1 cellular context compared by ENCODE assay signal in the genomic region with DNA sequence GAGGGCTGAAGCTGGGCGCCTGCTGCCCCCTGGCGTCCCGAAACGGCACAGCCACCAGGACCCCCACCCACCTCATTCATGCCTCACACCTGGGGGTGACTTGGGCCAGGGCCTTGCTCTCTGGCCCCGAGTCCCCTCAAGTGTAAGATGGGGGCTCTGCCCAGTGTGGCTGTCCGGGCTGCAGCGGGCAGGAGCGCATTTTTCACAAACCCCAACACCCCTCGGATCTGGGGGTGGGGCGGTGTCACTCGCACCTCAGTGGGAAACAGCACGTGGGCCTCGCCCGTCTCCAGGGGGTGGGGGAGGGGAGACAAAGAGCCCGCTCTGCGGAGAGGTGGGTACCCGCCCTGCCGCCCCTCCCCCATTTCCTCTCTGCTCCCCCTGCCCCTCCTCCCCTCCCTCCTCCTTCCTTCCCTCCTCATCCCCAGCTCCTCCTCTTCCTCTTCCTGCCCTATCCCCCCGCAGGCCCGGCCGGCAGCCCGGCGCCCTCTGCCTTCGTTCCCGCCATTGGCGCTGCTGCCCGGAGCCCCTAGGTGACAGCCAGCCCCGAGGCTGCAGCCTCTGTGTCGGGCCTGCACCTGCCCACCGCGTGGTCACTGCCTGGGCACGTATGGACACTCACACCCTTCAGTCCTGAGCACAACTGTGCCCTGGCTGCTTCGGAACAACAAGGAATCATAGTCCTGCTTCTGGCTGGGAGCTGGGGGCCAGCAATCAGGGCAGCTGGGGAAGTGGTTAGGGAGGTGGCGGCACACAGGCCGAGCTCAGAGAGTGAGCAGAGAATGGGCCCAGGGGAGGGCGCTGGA.
A peak's percentile ranks its signal among the peaks of the same experiment; 100 is the strongest.
TF ChIP-seq lines count a peak whose summit lies in the region.

No MANE protein-coding gene starts in this region.

TF ChIP-seq in WTC11, 78 proteins besides CTCF, POLR2A, EP300 and RAD21 (continued from another document and continues in another):
- TF ChIP-seq PREB (CRISPR knock-in tag; IDR thresholded peaks at IDR 0.05; ENCODE audit: borderline replicate concordance): no peak
- TF ChIP-seq NFYB (CRISPR knock-in tag; conservative IDR thresholded peaks at IDR 0.05; ENCODE audit: low read depth): peak; percentile 29; the same call in 1 of the 2 replicates
- TF ChIP-seq, protein P1, sequence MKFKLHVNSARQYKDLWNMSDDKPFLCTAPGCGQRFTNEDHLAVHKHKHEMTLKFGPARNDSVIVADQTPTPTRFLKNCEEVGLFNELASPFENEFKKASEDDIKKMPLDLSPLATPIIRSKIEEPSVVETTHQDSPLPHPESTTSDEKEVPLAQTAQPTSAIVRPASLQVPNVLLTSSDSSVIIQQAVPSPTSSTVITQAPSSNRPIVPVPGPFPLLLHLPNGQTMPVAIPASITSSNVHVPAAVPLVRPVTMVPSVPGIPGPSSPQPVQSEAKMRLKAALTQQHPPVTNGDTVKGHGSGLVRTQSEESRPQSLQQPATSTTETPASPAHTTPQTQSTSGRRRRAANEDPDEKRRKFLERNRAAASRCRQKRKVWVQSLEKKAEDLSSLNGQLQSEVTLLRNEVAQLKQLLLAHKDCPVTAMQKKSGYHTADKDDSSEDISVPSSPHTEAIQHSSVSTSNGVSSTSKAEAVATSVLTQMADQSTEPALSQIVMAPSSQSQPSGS (CRISPR knock-in tag; IDR thresholded peaks at IDR 0.05; ENCODE audit: borderline replicate concordance, low read depth): 0 out of 2 replicates have a peak, but pooled peaks have one; percentile 48
- TF ChIP-seq, protein P2, sequence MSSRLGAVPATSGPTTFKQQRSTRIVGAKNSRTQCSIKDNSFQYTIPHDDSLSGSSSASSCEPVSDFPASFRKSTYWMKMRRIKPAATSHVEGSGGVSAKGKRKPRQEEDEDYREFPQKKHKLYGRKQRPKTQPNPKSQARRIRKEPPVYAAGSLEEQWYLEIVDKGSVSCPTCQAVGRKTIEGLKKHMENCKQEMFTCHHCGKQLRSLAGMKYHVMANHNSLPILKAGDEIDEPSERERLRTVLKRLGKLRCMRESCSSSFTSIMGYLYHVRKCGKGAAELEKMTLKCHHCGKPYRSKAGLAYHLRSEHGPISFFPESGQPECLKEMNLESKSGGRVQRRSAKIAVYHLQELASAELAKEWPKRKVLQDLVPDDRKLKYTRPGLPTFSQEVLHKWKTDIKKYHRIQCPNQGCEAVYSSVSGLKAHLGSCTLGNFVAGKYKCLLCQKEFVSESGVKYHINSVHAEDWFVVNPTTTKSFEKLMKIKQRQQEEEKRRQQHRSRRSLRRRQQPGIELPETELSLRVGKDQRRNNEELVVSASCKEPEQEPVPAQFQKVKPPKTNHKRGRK (CRISPR knock-in tag; IDR thresholded peaks at IDR 0.05; ENCODE audit: borderline replicate concordance): no peak
- peak; percentile 87 for TF ChIP-seq TCF7 (CRISPR knock-in tag; IDR thresholded peaks at IDR 0.05; ENCODE audit: low read depth)
- TF ChIP-seq TEAD4 (CRISPR knock-in tag; IDR thresholded peaks at IDR 0.05): no peak
- TF ChIP-seq, protein P3, sequence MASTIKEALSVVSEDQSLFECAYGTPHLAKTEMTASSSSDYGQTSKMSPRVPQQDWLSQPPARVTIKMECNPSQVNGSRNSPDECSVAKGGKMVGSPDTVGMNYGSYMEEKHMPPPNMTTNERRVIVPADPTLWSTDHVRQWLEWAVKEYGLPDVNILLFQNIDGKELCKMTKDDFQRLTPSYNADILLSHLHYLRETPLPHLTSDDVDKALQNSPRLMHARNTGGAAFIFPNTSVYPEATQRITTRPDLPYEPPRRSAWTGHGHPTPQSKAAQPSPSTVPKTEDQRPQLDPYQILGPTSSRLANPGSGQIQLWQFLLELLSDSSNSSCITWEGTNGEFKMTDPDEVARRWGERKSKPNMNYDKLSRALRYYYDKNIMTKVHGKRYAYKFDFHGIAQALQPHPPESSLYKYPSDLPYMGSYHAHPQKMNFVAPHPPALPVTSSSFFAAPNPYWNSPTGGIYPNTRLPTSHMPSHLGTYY (CRISPR knock-in tag; IDR thresholded peaks at IDR 0.05): no peak
- TF ChIP-seq, protein P4, sequence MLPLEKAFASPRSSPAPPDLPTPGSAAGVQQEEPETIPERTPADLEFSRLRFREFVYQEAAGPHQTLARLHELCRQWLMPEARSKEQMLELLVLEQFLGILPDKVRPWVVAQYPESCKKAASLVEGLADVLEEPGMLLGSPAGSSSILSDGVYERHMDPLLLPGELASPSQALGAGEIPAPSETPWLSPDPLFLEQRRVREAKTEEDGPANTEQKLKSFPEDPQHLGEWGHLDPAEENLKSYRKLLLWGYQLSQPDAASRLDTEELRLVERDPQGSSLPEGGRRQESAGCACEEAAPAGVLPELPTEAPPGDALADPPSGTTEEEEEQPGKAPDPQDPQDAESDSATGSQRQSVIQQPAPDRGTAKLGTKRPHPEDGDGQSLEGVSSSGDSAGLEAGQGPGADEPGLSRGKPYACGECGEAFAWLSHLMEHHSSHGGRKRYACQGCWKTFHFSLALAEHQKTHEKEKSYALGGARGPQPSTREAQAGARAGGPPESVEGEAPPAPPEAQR (CRISPR knock-in tag; IDR thresholded peaks at IDR 0.05): no peak
- 0 out of 2 replicates have a peak, but pooled peaks have one; percentile 23 for TF ChIP-seq ZNF219 (CRISPR knock-in tag; IDR thresholded peaks at IDR 0.05; ENCODE audit: borderline replicate concordance)
- no peak for TF ChIP-seq JAZF1 (CRISPR knock-in tag; IDR thresholded peaks at IDR 0.05)
- TF ChIP-seq, protein P5, sequence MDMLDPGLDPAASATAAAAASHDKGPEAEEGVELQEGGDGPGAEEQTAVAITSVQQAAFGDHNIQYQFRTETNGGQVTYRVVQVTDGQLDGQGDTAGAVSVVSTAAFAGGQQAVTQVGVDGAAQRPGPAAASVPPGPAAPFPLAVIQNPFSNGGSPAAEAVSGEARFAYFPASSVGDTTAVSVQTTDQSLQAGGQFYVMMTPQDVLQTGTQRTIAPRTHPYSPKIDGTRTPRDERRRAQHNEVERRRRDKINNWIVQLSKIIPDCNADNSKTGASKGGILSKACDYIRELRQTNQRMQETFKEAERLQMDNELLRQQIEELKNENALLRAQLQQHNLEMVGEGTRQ (CRISPR knock-in tag; IDR thresholded peaks at IDR 0.05): peak; percentile 31; the same call in 1 of the 2 replicates
- TF ChIP-seq SOX15 (CRISPR knock-in tag; IDR thresholded peaks at IDR 0.05): no peak
- no peak for TF ChIP-seq GABPB1 (CRISPR knock-in tag; IDR thresholded peaks at IDR 0.05)
- TF ChIP-seq IRF2 (CRISPR knock-in tag; IDR thresholded peaks at IDR 0.05; ENCODE audit: borderline replicate concordance, low read depth): no peak
- TF ChIP-seq E2F4 (CRISPR knock-in tag; IDR thresholded peaks at IDR 0.05; ENCODE audit: borderline replicate concordance, low read depth): peak; percentile 75; the same call in 1 of the 2 replicates
- TF ChIP-seq, protein P6, sequence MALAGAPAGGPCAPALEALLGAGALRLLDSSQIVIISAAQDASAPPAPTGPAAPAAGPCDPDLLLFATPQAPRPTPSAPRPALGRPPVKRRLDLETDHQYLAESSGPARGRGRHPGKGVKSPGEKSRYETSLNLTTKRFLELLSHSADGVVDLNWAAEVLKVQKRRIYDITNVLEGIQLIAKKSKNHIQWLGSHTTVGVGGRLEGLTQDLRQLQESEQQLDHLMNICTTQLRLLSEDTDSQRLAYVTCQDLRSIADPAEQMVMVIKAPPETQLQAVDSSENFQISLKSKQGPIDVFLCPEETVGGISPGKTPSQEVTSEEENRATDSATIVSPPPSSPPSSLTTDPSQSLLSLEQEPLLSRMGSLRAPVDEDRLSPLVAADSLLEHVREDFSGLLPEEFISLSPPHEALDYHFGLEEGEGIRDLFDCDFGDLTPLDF (CRISPR knock-in tag; IDR thresholded peaks at IDR 0.05): no peak
- TF ChIP-seq CBFB (CRISPR knock-in tag; IDR thresholded peaks at IDR 0.05; ENCODE audit: low read depth): peak; percentile 57; the same call in 1 of the 2 replicates
- TF ChIP-seq, protein P7, sequence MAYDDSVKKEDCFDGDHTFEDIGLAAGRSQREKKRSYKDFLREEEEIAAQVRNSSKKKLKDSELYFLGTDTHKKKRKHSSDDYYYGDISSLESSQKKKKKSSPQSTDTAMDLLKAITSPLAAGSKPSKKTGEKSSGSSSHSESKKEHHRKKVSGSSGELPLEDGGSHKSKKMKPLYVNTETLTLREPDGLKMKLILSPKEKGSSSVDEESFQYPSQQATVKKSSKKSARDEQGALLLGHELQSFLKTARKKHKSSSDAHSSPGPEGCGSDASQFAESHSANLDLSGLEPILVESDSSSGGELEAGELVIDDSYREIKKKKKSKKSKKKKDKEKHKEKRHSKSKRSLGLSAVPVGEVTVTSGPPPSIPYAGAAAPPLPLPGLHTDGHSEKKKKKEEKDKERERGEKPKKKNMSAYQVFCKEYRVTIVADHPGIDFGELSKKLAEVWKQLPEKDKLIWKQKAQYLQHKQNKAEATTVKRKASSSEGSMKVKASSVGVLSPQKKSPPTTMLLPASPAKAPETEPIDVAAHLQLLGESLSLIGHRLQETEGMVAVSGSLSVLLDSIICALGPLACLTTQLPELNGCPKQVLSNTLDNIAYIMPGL (CRISPR knock-in tag; IDR thresholded peaks at IDR 0.05): peak; percentile 39; the same call in 1 of the 2 replicates
- TF ChIP-seq TP53 (CRISPR knock-in tag; IDR thresholded peaks at IDR 0.05): peak; percentile 54
- TF ChIP-seq FOXP4 (CRISPR knock-in tag; IDR thresholded peaks at IDR 0.05): peak; percentile 49
- no peak; the same call in 1 of the 2 replicates for TF ChIP-seq ZNF232 (CRISPR knock-in tag; IDR thresholded peaks at IDR 0.05)
- 0 out of 2 replicates have a peak, but pooled peaks have one; percentile 15 for TF ChIP-seq ATF3 (CRISPR knock-in tag; conservative IDR thresholded peaks at IDR 0.05)
- TF ChIP-seq TEAD1 (CRISPR knock-in tag; IDR thresholded peaks at IDR 0.05): peak; percentile 39
- TF ChIP-seq NFE2L1 (CRISPR knock-in tag; IDR thresholded peaks at IDR 0.05): 0 out of 2 replicates have a peak, but pooled peaks have one; percentile 76
- no peak for TF ChIP-seq RELA (CRISPR knock-in tag; IDR thresholded peaks at IDR 0.05; ENCODE audit: borderline replicate concordance)
- TF ChIP-seq AFF4 (CRISPR knock-in tag; IDR thresholded peaks at IDR 0.05; ENCODE audit: borderline replicate concordance): 0 out of 2 replicates have a peak, but pooled peaks have one; percentile 58
